In genomic region chr16:3281222-3281621, GRCh38 we compare ENCODE assay signal across 21 cellular contexts. TPM values are rescaled to one million over a fixed set of nuclear protein-coding genes. Genes with fewer than 3 reads are reported as not detected.
DNase-seq lines count a peak whose midpoint lies in the region; ATAC-seq and TF ChIP-seq lines count a peak whose summit lies in the region.
"Had no signal": no experiment of that assay in that cellular context is flagged by ENCODE, and none has a peak within 500 bp of the region (broad histone marks: within the 10 kb centered on the region; RNA-seq: fewer than 3 reads in every experiment).

No MANE protein-coding gene starts in this region.

- peaks cover 29% of the 10 kb centered on the region for H3K79me2 ChIP-seq in neural progenitor cell (ENCODE audit: low read depth)

- no peaks in the 10 kb centered on the region for H3K36me3 ChIP-seq in neural progenitor cell
- peaks cover 13% of the 10 kb centered on the region for H3K36me3 ChIP-seq in A673 (ENCODE audit: insufficient read depth, low read length, poor library complexity, severe bottlenecking)

- peaks cover 23% of the 10 kb centered on the region for H3K27me3 ChIP-seq in neural progenitor cell
- peaks cover 15% of the 10 kb centered on the region for H3K27me3 ChIP-seq in A673 (replicated peaks; ENCODE audit: insufficient read depth, low read depth, low read length, poor library complexity)
- H3K27me3 ChIP-seq: upper lobe of left lung had no signal

- POLR2A ChIA-PET in A673 (lab: Charles Lee; ENCODE audit: low non-redundant PET) = no interaction called here

- no peak overlapping the region for H3K27ac Mint-ChIP-seq in activated T-cell treated with anti-CD3 and anti-CD28 coated beads, Interleukin-2, amount 50 U/mL, for 24 hours
- H3K27ac Mint-ChIP-seq in IgD-negative memory B cell (peak overlapping the region in 1 of 3 donors; percentile 91), neural progenitor cell (no peak overlapping the region)
- no peak overlapping the region for H3K27ac Mint-ChIP-seq in activated naive CD8-positive, alpha-beta T cell treated with anti-CD3 and anti-CD28 coated beads, Interleukin-2, amount 50 U/mL, for 24 hours

- peak overlapping the region; percentile 93 for H3K4me3 Mint-ChIP-seq in activated T-cell treated with anti-CD3 and anti-CD28 coated beads, Interleukin-2, amount 50 U/mL, for 24 hours
- H3K4me3 Mint-ChIP-seq in IgD-negative memory B cell (peak overlapping the region in 3 of 4 donors; percentile 32 to 88 (median 60)), neural progenitor cell (peak overlapping the region; percentile 98)
- peak overlapping the region; percentile 94 for H3K4me3 Mint-ChIP-seq in activated naive CD8-positive, alpha-beta T cell treated with anti-CD3 and anti-CD28 coated beads, Interleukin-2, amount 50 U/mL, for 24 hours

- H3K9me3 ChIP-seq in neural progenitor cell (ENCODE audit: low read depth) = no peaks in the 10 kb centered on the region
- peaks cover 5% of the 10 kb centered on the region for H3K9me3 ChIP-seq in A673 (ENCODE audit: low read depth, low read length, poor library complexity, severe bottlenecking)

- H3K9me3 Mint-ChIP-seq in activated T-cell treated with anti-CD3 and anti-CD28 coated beads, Interleukin-2, amount 50 U/mL, for 24 hours = peaks cover 11% of the 10 kb centered on the region
- H3K9me3 Mint-ChIP-seq in IgD-negative memory B cell = peaks cover 0 to 2% (median 2%) of the 10 kb centered on the region in 3 donors
- peaks cover 12% of the 10 kb centered on the region for H3K9me3 Mint-ChIP-seq in activated naive CD8-positive, alpha-beta T cell treated with anti-CD3 and anti-CD28 coated beads, Interleukin-2, amount 50 U/mL, for 24 hours
- peaks cover 6% of the 10 kb centered on the region for H3K9me3 Mint-ChIP-seq in neural progenitor cell

- H3K36me3 Mint-ChIP-seq in activated T-cell treated with anti-CD3 and anti-CD28 coated beads, Interleukin-2, amount 50 U/mL, for 24 hours (ENCODE audit: low read depth) = peaks cover 37% of the 10 kb centered on the region
- H3K36me3 Mint-ChIP-seq in IgD-negative memory B cell = peaks cover 6% of the 10 kb centered on the region
- H3K36me3 Mint-ChIP-seq in activated naive CD8-positive, alpha-beta T cell treated with anti-CD3 and anti-CD28 coated beads, Interleukin-2, amount 50 U/mL, for 24 hours (ENCODE audit: low read depth) = peaks cover 25% of the 10 kb centered on the region
- H3K36me3 Mint-ChIP-seq in neural progenitor cell = peaks cover 22% of the 10 kb centered on the region

- H3K4me3 ChIP-seq in neural progenitor cell = no peak overlapping the region
- no peak overlapping the region for H3K4me3 ChIP-seq in A673 (ENCODE audit: low read depth, low read length, poor library complexity, severe bottlenecking)
- H3K4me3 ChIP-seq: HAP-1 had no signal

- H3K4me2 ChIP-seq in neural progenitor cell = no peak overlapping the region

- H3K4me1 ChIP-seq in neural progenitor cell (peaks cover 10% of the 10 kb centered on the region), A673 (ENCODE audit: insufficient read depth, low read length, poor library complexity, severe bottlenecking) (peaks cover 4% of the 10 kb centered on the region)

- H2AFZ ChIP-seq in neural progenitor cell (replicated peaks) = no peak overlapping the region

- H3K9ac ChIP-seq in neural progenitor cell = no peak overlapping the region

- BruUV-seq in A673 (replicated peaks; lab: Mats Ljungman, UMichigan) = no TSS peak

- no peaks in the 10 kb centered on the region for H4K20me1 ChIP-seq in neural progenitor cell (ENCODE audit: low read depth)

- no peak for DNase-seq in activated T-cell treated with anti-CD3 and anti-CD28 coated beads, Interleukin-2, amount 50 U/mL, for 24 hours
- DNase-seq in activated T-cell treated with anti-CD3 and anti-CD28 coated beads for 4 hours (no peak), neural progenitor cell (ENCODE audit: low spot score) (no peak), A673 (ENCODE audit: low spot score) (no peak)
- no peak for DNase-seq in activated naive CD8-positive, alpha-beta T cell treated with anti-CD3 and anti-CD28 coated beads, Interleukin-2, amount 50 U/mL, for 24 hours
- DNase-seq in central memory CD4-positive, alpha-beta T cell = no peak
- DNase-seq: activated CD4-positive, alpha-beta T cell treated with anti-CD3 and anti-CD28 coated beads for 4 hours; caudate nucleus; EL; esophagus squamous epithelium; KBM-7; midbrain; NCI-H526; stimulated activated naive CD4-positive, alpha-beta T cell treated with Interleukin-2 at 50 U/mL for 16 hours; upper lobe of left lung had no signal

- TF ChIP-seq CTCF in neural progenitor cell (IDR thresholded peaks at IDR 0.05) (no peak), A673 (conservative IDR thresholded peaks at IDR 0.05; ENCODE audit: low read depth, low read length) (no peak)

- no peak overlapping the region for H3K27ac ChIP-seq in neural progenitor cell
- no peak overlapping the region for H3K27ac ChIP-seq in A673 (ENCODE audit: low read depth, low read length, poor library complexity, severe bottlenecking)
- H3K27ac ChIP-seq: upper lobe of left lung had no signal

- intact Hi-C loops in A673 (cut with micrococcal nuclease; ENCODE audit: unreplicated experiment) = no loop called here

- ATAC-seq in activated naive CD8-positive, alpha-beta T cell treated with anti-CD3 and anti-CD28 coated beads, Interleukin-2, amount 50 U/mL, for 24 hours = no peak
- no peak for ATAC-seq in GM21825 (IDR thresholded peaks at IDR 0.05; ENCODE audit: unreplicated experiment)
- ATAC-seq: right cardiac atrium had no signal

- CTCF ChIA-PET in A673 (lab: Charles Lee) = no interaction called here

- peaks cover 21% of the 10 kb centered on the region for H3F3A ChIP-seq in neural progenitor cell (ENCODE audit: low read depth)

- H3K27me3 Mint-ChIP-seq in activated T-cell treated with anti-CD3 and anti-CD28 coated beads, Interleukin-2, amount 50 U/mL, for 24 hours = peaks cover 9% of the 10 kb centered on the region
- H3K27me3 Mint-ChIP-seq in IgD-negative memory B cell (no peaks in the 10 kb centered on the region), neural progenitor cell (ENCODE audit: insufficient read depth, low read depth) (peaks cover 17% of the 10 kb centered on the region)
- H3K27me3 Mint-ChIP-seq in activated naive CD8-positive, alpha-beta T cell treated with anti-CD3 and anti-CD28 coated beads, Interleukin-2, amount 50 U/mL, for 24 hours = peaks cover 3% of the 10 kb centered on the region

- peaks cover 40% of the 10 kb centered on the region for H3K4me1 Mint-ChIP-seq in activated T-cell treated with anti-CD3 and anti-CD28 coated beads, Interleukin-2, amount 50 U/mL, for 24 hours (ENCODE audit: low read depth)
- H3K4me1 Mint-ChIP-seq in IgD-negative memory B cell = peaks cover 17 to 22% (median 19%) of the 10 kb centered on the region in 3 donors
- peaks cover 40% of the 10 kb centered on the region for H3K4me1 Mint-ChIP-seq in activated naive CD8-positive, alpha-beta T cell treated with anti-CD3 and anti-CD28 coated beads, Interleukin-2, amount 50 U/mL, for 24 hours
- H3K4me1 Mint-ChIP-seq in neural progenitor cell = peaks cover 15% of the 10 kb centered on the region

RNA-seq across cellular contexts. Expression of gene ZNF263, which starts 2.1 kb away (rescaled TPM):
- polyA plus RNA-seq in IgD-negative memory B cell = 61.3 TPM
- total RNA-seq in neural progenitor cell (ENCODE audit: low replicate concordance) = 30.1 and 40.8 TPM in 2 replicates
- 30.0 and 34.8 TPM in 2 replicates for total RNA-seq in A673 (2021)

RNA-seq across cellular contexts. Expression of gene TIGD7, which starts 24.0 kb away (rescaled TPM):
- 4.4 TPM for polyA plus RNA-seq in IgD-negative memory B cell
- total RNA-seq in neural progenitor cell (ENCODE audit: low replicate concordance) (6.6 and 10.6 TPM in 2 replicates), A673 (2021) (5.7 and 7.9 TPM in 2 replicates)

RNA-seq across cellular contexts. Expression of gene ZNF75A, which starts 24.1 kb away (rescaled TPM):
- 27.1 TPM for polyA plus RNA-seq in IgD-negative memory B cell
- total RNA-seq in neural progenitor cell (ENCODE audit: low replicate concordance) = 30.4 and 36.3 TPM in 2 replicates
- 40.9 and 44.5 TPM in 2 replicates for total RNA-seq in A673 (2021)

RNA-seq across cellular contexts. Expression of gene MEFV, which starts 24.8 kb away (rescaled TPM):
- polyA plus RNA-seq in IgD-negative memory B cell = not detected
- not detected in 2 replicates for total RNA-seq in neural progenitor cell (ENCODE audit: low replicate concordance)
- total RNA-seq in A673 (2021) = not detected in 2 replicates
- total RNA-seq: SK-MEL-5 had no signal
- polyA plus RNA-seq: AG04450 had no signal

RNA-seq across cellular contexts. Expression of gene ZNF200, which starts 46.3 kb away (rescaled TPM):
- 8.3 TPM for polyA plus RNA-seq in IgD-negative memory B cell
- 9.4 and 10.1 TPM in 2 replicates for total RNA-seq in neural progenitor cell (ENCODE audit: low replicate concordance)
- 10.8 and 13.0 TPM in 2 replicates for total RNA-seq in A673 (2021)
